40 cellular contexts compared by ENCODE assay signal in genomic region chr20:33969563-33969962, GRCh38.
"Had no signal": no experiment of that assay in that cellular context is flagged by ENCODE, and none has a peak within 500 bp of the region (broad histone marks: within the 10 kb centered on the region; RNA-seq: fewer than 3 reads in every experiment).

No MANE protein-coding gene starts in this region.

- ATAC-seq: activated CD4-positive, alpha-beta T cell treated with anti-CD3 and anti-CD28 coated beads for 36 hours; activated CD8-positive, alpha-beta memory T cell treated with anti-CD3 and anti-CD28 coated beads, Interleukin-2, amount 10 ng/mL, durations not matched to agents 7 days and 5 days; activated CD8-positive, alpha-beta T cell treated with anti-CD3 and anti-CD28 coated beads, Interleukin-2, amount 10 ng/mL, durations not matched to agents 7 days and 5 days; activated naive CD8-positive, alpha-beta T cell treated with anti-CD3 and anti-CD28 coated beads, Interleukin-2, amount 50 U/mL, for 24 hours; esophagus mucosa; heart left ventricle; T-helper 17 cell had no signal

- H3K9me3 ChIP-seq: adrenal gland, ascending aorta, breast epithelium, heart left ventricle had no signal

- H3K4me1 Mint-ChIP-seq: activated B cell treated with CpG ODN at 0.5 μM for 24 hours; activated CD4-positive, alpha-beta T cell treated with anti-CD3 and anti-CD28 coated beads, Interleukin-2, amount 10 ng/mL, durations not matched to agents 24 days and 14 days; activated naive CD4-positive, alpha-beta T cell treated with anti-CD3 and anti-CD28 coated beads, Interleukin-2, amount 50 U/mL, for 24 hours; activated naive CD8-positive, alpha-beta T cell treated with anti-CD3 and anti-CD28 coated beads, Interleukin-2, amount 50 U/mL, for 24 hours; brain; T-helper 17 cell had no signal

- H3K27me3 Mint-ChIP-seq: activated naive CD4-positive, alpha-beta T cell treated with anti-CD3 and anti-CD28 coated beads, Interleukin-2, amount 50 U/mL, for 24 hours; activated naive CD8-positive, alpha-beta T cell treated with anti-CD3 and anti-CD28 coated beads for 36 hours; dendritic cell treated with granulocyte-macrophage colony-stimulating factor and Interleukin-4, amounts not matched to agents 40 ng/mL and 50 ng/mL, for 4 days had no signal

- H3K36me3 Mint-ChIP-seq: activated CD4-positive, alpha-beta memory T cell treated with anti-CD3 and anti-CD28 coated beads for 36 hours; activated naive CD8-positive, alpha-beta T cell treated with anti-CD3 and anti-CD28 coated beads for 36 hours; brain had no signal

- DNase-seq: activated B cell treated with CpG ODN at 0.5 μM for 24 hours; activated CD4-positive, alpha-beta memory T cell treated with anti-CD3 and anti-CD28 coated beads for 36 hours; activated CD4-positive, alpha-beta T cell treated with anti-CD3 and anti-CD28 coated beads for 36 hours; activated CD4-positive, alpha-beta T cell treated with anti-CD3 and anti-CD28 coated beads, Interleukin-2, amount 10 ng/mL, durations not matched to agents 24 days and 14 days; activated CD4-positive, CD25-positive, alpha-beta regulatory T cell treated with anti-CD3 and anti-CD28 coated beads, Interleukin-2, amount 50 U/mL, for 72 hours; activated CD8-positive, alpha-beta memory T cell treated with anti-CD3 and anti-CD28 coated beads, Interleukin-2, amount 10 ng/mL, durations not matched to agents 7 days and 5 days; activated CD8-positive, alpha-beta memory T cell treated with anti-CD3 and anti-CD28 coated beads, Interleukin-2, amount 50 U/mL, for 4 hours; activated CD8-positive, alpha-beta T cell treated with anti-CD3 and anti-CD28 coated beads, Interleukin-2, amount 10 ng/mL, durations not matched to agents 7 days and 5 days; activated effector memory CD4-positive, alpha-beta T cell treated with anti-CD3 and anti-CD28 coated beads, Interleukin-2, amount 50 U/mL, for 16 hours; activated naive CD4-positive, alpha-beta T cell treated with anti-CD3 and anti-CD28 coated beads for 36 hours; activated naive CD8-positive, alpha-beta T cell treated with anti-CD3 and anti-CD28 coated beads for 36 hours; activated naive CD8-positive, alpha-beta T cell treated with anti-CD3 and anti-CD28 coated beads, Interleukin-2, amount 50 U/mL, for 24 hours; activated T-cell treated with anti-CD3 and anti-CD28 coated beads, Interleukin-2, amount 50 U/mL, for 1 hour; activated T-cell treated with anti-CD3 and anti-CD28 coated beads, Interleukin-2, amount 50 U/mL, for 48 hours; adrenal gland; amygdala; central memory CD4-positive, alpha-beta T cell; cerebellar nuclear complex; dorsolateral prefrontal cortex; effector memory CD4-positive, alpha-beta T cell; endodermal cell; foreskin fibroblast; glutamatergic neuron; heart left ventricle; T-helper 1 cell; T-helper 17 cell; T1000; WERI-Rb-1 had no signal

- H3K36me3 ChIP-seq: adrenal gland, ascending aorta, breast epithelium, cardiac muscle cell, heart left ventricle, WERI-Rb-1 had no signal

- H3K4me1 ChIP-seq: adrenal gland, ascending aorta, breast epithelium had no signal

- H3K27ac ChIP-seq: adrenal gland, breast epithelium, cardiac muscle cell, dorsolateral prefrontal cortex, heart left ventricle, WERI-Rb-1 had no signal

- FAIRE-seq: frontal cortex had no signal

- H3K4me3 ChIP-seq: adrenal gland, ascending aorta, breast epithelium, cardiac muscle cell, coronary artery, dorsolateral prefrontal cortex, heart left ventricle had no signal

- H3K27me3 ChIP-seq: adrenal gland, ascending aorta, breast epithelium, cardiac muscle cell, dorsolateral prefrontal cortex, heart left ventricle had no signal

- H3K9me3 Mint-ChIP-seq: activated B cell treated with CpG ODN at 0.5 μM for 24 hours; activated CD4-positive, alpha-beta T cell treated with anti-CD3 and anti-CD28 coated beads, Interleukin-2, amount 10 ng/mL, durations not matched to agents 24 days and 14 days; activated naive CD4-positive, alpha-beta T cell treated with anti-CD3 and anti-CD28 coated beads for 36 hours; activated naive CD4-positive, alpha-beta T cell treated with anti-CD3 and anti-CD28 coated beads, Interleukin-2, amount 50 U/mL, for 24 hours; activated naive CD8-positive, alpha-beta T cell treated with anti-CD3 and anti-CD28 coated beads for 36 hours; activated naive CD8-positive, alpha-beta T cell treated with anti-CD3 and anti-CD28 coated beads, Interleukin-2, amount 50 U/mL, for 24 hours; activated T-helper 1 cell treated with anti-CD3 and anti-CD28 coated beads, Interleukin-12 subunit alpha, Interleukin-12 subunit beta, Interleukin-2, Interleukin-4 antibody, amounts not matched to agents 30 ng/mL and 10 ng/mL and 1 ng/mL, durations not matched to agents 14 hours and 24 hours and 36 hours; activated T-helper 2 cell treated with anti-CD3 and anti-CD28 coated beads, Interferon-gamma antibody, Interleukin-2, Interleukin-4, amounts not matched to agents 10 μg/mL and 5 μg/mL and 100 μg/mL, durations not matched to agents 14 hours and 24 hours and 36 hours; dendritic cell treated with granulocyte-macrophage colony-stimulating factor and Interleukin-4, amounts not matched to agents 40 ng/mL and 50 ng/mL, for 4 days; endodermal cell; T-helper 2 cell treated with Interferon-gamma antibody and Interleukin-4, amounts not matched to agents 5 μg/mL and 100 μg/mL, for 36 hours had no signal

- H3K4me3 Mint-ChIP-seq: activated B cell treated with CpG ODN at 0.5 μM for 24 hours; activated CD4-positive, alpha-beta memory T cell treated with anti-CD3 and anti-CD28 coated beads for 36 hours; activated CD4-positive, alpha-beta T cell treated with anti-CD3 and anti-CD28 coated beads for 36 hours; activated CD4-positive, alpha-beta T cell treated with anti-CD3 and anti-CD28 coated beads, Interleukin-2, amount 10 ng/mL, durations not matched to agents 24 days and 14 days; activated CD8-positive, alpha-beta memory T cell treated with anti-CD3 and anti-CD28 coated beads, Interleukin-2, amount 10 ng/mL, durations not matched to agents 7 days and 5 days; activated CD8-positive, alpha-beta T cell treated with anti-CD3 and anti-CD28 coated beads, Interleukin-2, amount 10 ng/mL, durations not matched to agents 7 days and 5 days; activated naive CD4-positive, alpha-beta T cell treated with anti-CD3 and anti-CD28 coated beads for 36 hours; activated naive CD4-positive, alpha-beta T cell treated with anti-CD3 and anti-CD28 coated beads, Interleukin-2, amount 50 U/mL, for 24 hours; activated naive CD8-positive, alpha-beta T cell treated with anti-CD3 and anti-CD28 coated beads for 36 hours; activated naive CD8-positive, alpha-beta T cell treated with anti-CD3 and anti-CD28 coated beads, Interleukin-2, amount 50 U/mL, for 24 hours; activated T-helper 1 cell treated with anti-CD3 and anti-CD28 coated beads, Interleukin-12 subunit alpha, Interleukin-12 subunit beta, Interleukin-2, Interleukin-4 antibody, amounts not matched to agents 30 ng/mL and 10 ng/mL and 1 ng/mL, durations not matched to agents 14 hours and 24 hours and 36 hours; brain; dendritic cell treated with granulocyte-macrophage colony-stimulating factor and Interleukin-4, amounts not matched to agents 40 ng/mL and 50 ng/mL, for 4 days; endodermal cell; T-helper 17 cell; T-helper 2 cell treated with Interferon-gamma antibody and Interleukin-4, amounts not matched to agents 5 μg/mL and 100 μg/mL, for 36 hours had no signal

- H3K27ac Mint-ChIP-seq: activated B cell treated with CpG ODN at 0.5 μM for 24 hours; activated CD4-positive, alpha-beta memory T cell treated with anti-CD3 and anti-CD28 coated beads for 36 hours; activated CD4-positive, alpha-beta T cell treated with anti-CD3 and anti-CD28 coated beads for 36 hours; activated CD4-positive, alpha-beta T cell treated with anti-CD3 and anti-CD28 coated beads, Interleukin-2, amount 10 ng/mL, durations not matched to agents 24 days and 14 days; activated CD8-positive, alpha-beta memory T cell treated with anti-CD3 and anti-CD28 coated beads, Interleukin-2, amount 10 ng/mL, durations not matched to agents 7 days and 5 days; activated CD8-positive, alpha-beta T cell treated with anti-CD3 and anti-CD28 coated beads, Interleukin-2, amount 10 ng/mL, durations not matched to agents 7 days and 5 days; activated naive CD4-positive, alpha-beta T cell treated with anti-CD3 and anti-CD28 coated beads for 36 hours; activated naive CD4-positive, alpha-beta T cell treated with anti-CD3 and anti-CD28 coated beads, Interleukin-2, amount 50 U/mL, for 24 hours; activated naive CD8-positive, alpha-beta T cell treated with anti-CD3 and anti-CD28 coated beads for 36 hours; activated naive CD8-positive, alpha-beta T cell treated with anti-CD3 and anti-CD28 coated beads, Interleukin-2, amount 50 U/mL, for 24 hours; activated T-helper 1 cell treated with anti-CD3 and anti-CD28 coated beads, Interleukin-12 subunit alpha, Interleukin-12 subunit beta, Interleukin-2, Interleukin-4 antibody, amounts not matched to agents 30 ng/mL and 10 ng/mL and 1 ng/mL, durations not matched to agents 14 hours and 24 hours and 36 hours; activated T-helper 2 cell treated with anti-CD3 and anti-CD28 coated beads, Interferon-gamma antibody, Interleukin-2, Interleukin-4, amounts not matched to agents 10 μg/mL and 5 μg/mL and 100 μg/mL, durations not matched to agents 14 hours and 24 hours and 36 hours; brain; dendritic cell treated with granulocyte-macrophage colony-stimulating factor and Interleukin-4, amounts not matched to agents 40 ng/mL and 50 ng/mL, for 4 days; endodermal cell; T-helper 17 cell; T-helper 2 cell treated with Interferon-gamma antibody and Interleukin-4, amounts not matched to agents 5 μg/mL and 100 μg/mL, for 36 hours had no signal
